1 cellular context compared by ENCODE assay signal in genomic region chr3:24240306-24240705, GRCh38.
TF ChIP-seq lines count a peak whose summit lies in the region.

No MANE protein-coding gene starts in this region.

TF ChIP-seq in K562, 482 proteins besides CTCF, POLR2A, EP300 and RAD21:
- TF ChIP-seq NCOA2 (IDR thresholded peaks at IDR 0.05; ENCODE audit: partially characterized antibody in 2 of 2): no peak
- no peak for TF ChIP-seq JUN (IDR thresholded peaks at IDR 0.05; ENCODE audit: borderline replicate concordance, low read depth, low read length)
- TF ChIP-seq JUN (CRISPR knock-in tag; IDR thresholded peaks at IDR 0.05; ENCODE audit: borderline replicate concordance): no peak
- TF ChIP-seq CBFA2T2 (conservative IDR thresholded peaks at IDR 0.05): no peak
- no peak for TF ChIP-seq POU5F1 (IDR thresholded peaks at IDR 0.05; ENCODE audit: borderline replicate concordance, low read depth, low read length, partially characterized antibody)
- no peak for TF ChIP-seq ZFX (CRISPR knock-in tag; IDR thresholded peaks at IDR 0.05)
- no peak for TF ChIP-seq HMG20B (CRISPR knock-in tag; IDR thresholded peaks at IDR 0.05)
- TF ChIP-seq NEUROD1 (IDR thresholded peaks at IDR 0.05; ENCODE audit: borderline replicate concordance, low read depth, low read length, partially characterized antibody): no peak
- no peak for TF ChIP-seq HLTF (IDR thresholded peaks at IDR 0.05)
- TF ChIP-seq ESRRA (IDR thresholded peaks at IDR 0.05; ENCODE audit: borderline replicate concordance, low read depth): no peak
- no peak for TF ChIP-seq SIX5 (IDR thresholded peaks at IDR 0.05; ENCODE audit: borderline replicate concordance in 1 of 2, insufficient read depth in 1 of 2, low read depth in 1 of 2, low read length in 2 of 2)
- no peak for TF ChIP-seq ZNF668 (CRISPR knock-in tag; IDR thresholded peaks at IDR 0.05)
- no peak for TF ChIP-seq XRCC3 (IDR thresholded peaks at IDR 0.05)
- TF ChIP-seq FOXJ2 (tag; IDR thresholded peaks at IDR 0.05): no peak
- TF ChIP-seq HOMEZ (CRISPR knock-in tag; IDR thresholded peaks at IDR 0.05): no peak
TF ChIP-seq in K562: peak in this region for 0.
